ENCODE assay signal across 9 cellular contexts in genomic region chr19:40719414-40719894, GRCh38. TPM values are rescaled to one million over a fixed set of nuclear protein-coding genes. Genes with fewer than 3 reads are reported as not detected.
DNase-seq lines count a peak whose midpoint lies in the region; ATAC-seq and TF ChIP-seq lines count a peak whose summit lies in the region.
"Had no signal": no experiment of that assay in that cellular context is flagged by ENCODE, and none has a peak within 500 bp of the region (broad histone marks: within the 10 kb centered on the region; RNA-seq: fewer than 3 reads in every experiment).

No MANE protein-coding gene starts in this region.

- TF ChIP-seq CTCF in 22Rv1 (IDR thresholded peaks at IDR 0.05) (no peak), chondrocyte (IDR thresholded peaks at IDR 0.05) (no peak)

- no peaks in the 10 kb centered on the region for H3K27me3 ChIP-seq in HUES6 (ENCODE audit: control insufficient read depth, insufficient read depth, low read length)

- POLR2A ChIA-PET in naive thymus-derived CD8-positive, alpha-beta T cell (lab: Charles Lee): interaction anchor here (1.0 kb wide), 1 partner anchor 31 kb away, joined by 4 read pairs; the partner anchor contains the start of gene ACTMAP

- no peak overlapping the region for H3K9ac ChIP-seq in HUES6 (ENCODE audit: low read length)

- peaks cover 57% of the 10 kb centered on the region for H3K4me1 Mint-ChIP-seq in chondrocyte (ENCODE audit: low read depth)
- H3K4me1 Mint-ChIP-seq in naive thymus-derived CD8-positive, alpha-beta T cell: peaks cover 37 to 80% (median 74%) of the 10 kb centered on the region in 4 donors

- ATAC-seq in naive thymus-derived CD8-positive, alpha-beta T cell: no peak
- ATAC-seq in HG02884 (IDR thresholded peaks at IDR 0.05; ENCODE audit: unreplicated experiment) (no peak), HG02840 (IDR thresholded peaks at IDR 0.05; ENCODE audit: low FRiP score, unreplicated experiment) (no peak)

- H3K4me1 ChIP-seq in HUES6 (ENCODE audit: control insufficient read depth, insufficient read depth, low read length): peaks cover 17% of the 10 kb centered on the region

- no peaks in the 10 kb centered on the region for H3K27me3 Mint-ChIP-seq in chondrocyte (ENCODE audit: low read depth)
- H3K27me3 Mint-ChIP-seq in naive thymus-derived CD8-positive, alpha-beta T cell: no peaks in the 10 kb centered on the region

- DNase-seq in chondrocyte (ENCODE audit: low spot score) (no peak), cerebellum (ENCODE audit: low spot score) (no peak)
- DNase-seq in naive thymus-derived CD8-positive, alpha-beta T cell: no peak
- DNase-seq in stimulated activated naive CD4-positive, alpha-beta T cell (lab: John Stamatoyannopoulos, UW): no peak
- DNase-seq: stimulated activated CD4-positive, alpha-beta T cell treated with anti-CD3 and anti-CD28 coated beads, Interleukin-12 subunit alpha, Interleukin-12 subunit beta, amount 100 ng/mL, for 4 hours had no signal

- H3K4me3 Mint-ChIP-seq in chondrocyte (ENCODE audit: unreplicated experiment): peak overlapping the region; percentile 97
- H3K4me3 Mint-ChIP-seq in naive thymus-derived CD8-positive, alpha-beta T cell: peak overlapping the region; percentile 33 to 94 (median 72)

- no peaks in the 10 kb centered on the region for H3K9me3 Mint-ChIP-seq in chondrocyte (ENCODE audit: low read depth)
- H3K9me3 Mint-ChIP-seq in naive thymus-derived CD8-positive, alpha-beta T cell: no peaks in the 10 kb centered on the region

- H3K4me3 ChIP-seq in HUES6 (ENCODE audit: low read depth, low read length): peak overlapping the region; percentile 89

- H3K27ac ChIP-seq in 22Rv1 (peak overlapping the region; percentile 98), HUES6 (ENCODE audit: low read depth, low read length) (no peak overlapping the region)

- peak overlapping the region; percentile 100 for H3K27ac Mint-ChIP-seq in chondrocyte (ENCODE audit: unreplicated experiment)
- H3K27ac Mint-ChIP-seq in naive thymus-derived CD8-positive, alpha-beta T cell: peak overlapping the region in 4 of 10 donors; percentile 19 to 95 (median 36)

- peaks cover 16% of the 10 kb centered on the region for H3K36me3 ChIP-seq in HUES6 (ENCODE audit: control insufficient read depth, insufficient read depth, low read length)

- H3K9me3 ChIP-seq in HUES6 (ENCODE audit: control insufficient read depth, insufficient read depth, low read depth, low read length): no peaks in the 10 kb centered on the region

- peaks cover 19% of the 10 kb centered on the region for H3K36me3 Mint-ChIP-seq in chondrocyte (ENCODE audit: low read depth)
- peaks cover 0 to 12% (median 0%) of the 10 kb centered on the region in 3 donors for H3K36me3 Mint-ChIP-seq in naive thymus-derived CD8-positive, alpha-beta T cell

RNA-seq across cellular contexts. Expression of gene ITPKC, which starts 2.5 kb away (rescaled TPM):
- total RNA-seq in chondrocyte: 12.2 to 16.5 TPM (median 16.4 TPM) in 3 replicates
- 1 to 10 TPM; 6.3 to 8.1 TPM for total RNA-seq in naive thymus-derived CD8-positive, alpha-beta T cell
- polyA plus RNA-seq in naive thymus-derived CD8-positive, alpha-beta T cell: 1 to 10 TPM; 2.9 to 5.7 (median 4.0) TPM
- total RNA-seq in cerebellum: 6.7 TPM

RNA-seq across cellular contexts. Expression of gene COQ8B, which starts 2.8 kb away (rescaled TPM):
- total RNA-seq in chondrocyte: 26.8 to 36.8 TPM (median 29.7 TPM) in 3 replicates
- total RNA-seq in naive thymus-derived CD8-positive, alpha-beta T cell: 10 to 100 TPM; 39.2 to 39.3 TPM
- polyA plus RNA-seq in naive thymus-derived CD8-positive, alpha-beta T cell: 10 to 100 TPM in 2 of 3 donors, 1 to 10 TPM in 1; 9.8 to 14.8 (median 13.3) TPM
- total RNA-seq in cerebellum: 31.7 TPM

RNA-seq across cellular contexts. Expression of gene NUMBL, which starts 29.0 kb away (rescaled TPM):
- 104 to 121 TPM (median 117 TPM) in 3 replicates for total RNA-seq in chondrocyte
- 10 to 100 TPM; 15.6 to 16.9 TPM for total RNA-seq in naive thymus-derived CD8-positive, alpha-beta T cell
- 1 to 10 TPM in 1 of 3 donors, under 1 TPM in 2; 0.80 to 1.2 (median 0.83) TPM for polyA plus RNA-seq in naive thymus-derived CD8-positive, alpha-beta T cell
- total RNA-seq in cerebellum: 15.2 TPM

RNA-seq across cellular contexts. Expression of gene ACTMAP, which starts 30.8 kb away (rescaled TPM):
- total RNA-seq in chondrocyte (7.4 to 11.3 TPM (median 10.4 TPM) in 3 replicates), cerebellum (0.82 TPM)
- total RNA-seq in naive thymus-derived CD8-positive, alpha-beta T cell: 1 to 10 TPM; 7.0 to 7.1 TPM
- polyA plus RNA-seq in naive thymus-derived CD8-positive, alpha-beta T cell: 1 to 10 TPM; 2.5 to 4.6 (median 3.4) TPM

RNA-seq across cellular contexts. Expression of gene SNRPA, which starts 31.5 kb away (rescaled TPM):
- total RNA-seq in chondrocyte (34.9 to 64.6 TPM (median 37.0 TPM) in 3 replicates), cerebellum (34.3 TPM)
- 10 to 100 TPM; 64.1 to 68.2 TPM for total RNA-seq in naive thymus-derived CD8-positive, alpha-beta T cell
- 10 to 100 TPM; 45.9 to 62.3 (median 60.4) TPM for polyA plus RNA-seq in naive thymus-derived CD8-positive, alpha-beta T cell
